23 cellular contexts compared by ENCODE assay signal in genomic region chr7:73839743-73840714, GRCh38. TPM values are rescaled to one million over a fixed set of nuclear protein-coding genes. Genes with fewer than 3 reads are reported as not detected.
DNase-seq lines count a peak whose midpoint lies in the region; TF ChIP-seq lines count a peak whose summit lies in the region.
"Had no signal": no experiment of that assay in that cellular context is flagged by ENCODE, and none has a peak within 500 bp of the region (broad histone marks: within the 10 kb centered on the region; RNA-seq: fewer than 3 reads in every experiment).

No MANE protein-coding gene starts in this region.

- WGBS in neuronal stem cell (ENCODE audit: extremely low coverage in 2 of 2, insufficient read length in 2 of 2, insufficient replicate concordance in 1 of 2), 2 donors, result no CpG with 5 or more reads among the region's 22 CpGs

- H2BK5ac ChIP-seq in neuronal stem cell (ENCODE audit: low read length), result peak overlapping the region; percentile 75

- peak overlapping the region; percentile 98 for H3K14ac ChIP-seq in neuronal stem cell (ENCODE audit: low read length)

- peak overlapping the region; percentile 76 for H3K18ac ChIP-seq in neuronal stem cell (ENCODE audit: low read length)

- peak overlapping the region; percentile 28 for H2BK120ac ChIP-seq in neuronal stem cell (ENCODE audit: low read depth, low read length)

- no peaks in the 10 kb centered on the region for H3K9me3 Mint-ChIP-seq in HFFc6
- no peaks in the 10 kb centered on the region for H3K9me3 Mint-ChIP-seq in dendritic cell treated with granulocyte-macrophage colony-stimulating factor and Interleukin-4, amounts not matched to agents 40 ng/mL and 50 ng/mL, for 4 days
- H3K9me3 Mint-ChIP-seq: naive thymus-derived CD8-positive, alpha-beta T cell; T-helper 2 cell treated with Interferon-gamma antibody and Interleukin-4, amounts not matched to agents 5 μg/mL and 100 μg/mL, for 36 hours had no signal

- intact Hi-C loops in dendritic cell treated with granulocyte-macrophage colony-stimulating factor and Interleukin-4, amounts not matched to agents 40 ng/mL and 50 ng/mL, for 4 days (cut with micrococcal nuclease), result no loop called here

- peaks cover 15% of the 10 kb centered on the region for H3K4me1 Mint-ChIP-seq in HFFc6 (ENCODE audit: low read depth)
- peaks cover 62% of the 10 kb centered on the region for H3K4me1 Mint-ChIP-seq in dendritic cell treated with granulocyte-macrophage colony-stimulating factor and Interleukin-4, amounts not matched to agents 40 ng/mL and 50 ng/mL, for 4 days (ENCODE audit: low read depth)

- H4K91ac ChIP-seq in neuronal stem cell (ENCODE audit: low read depth, low read length, poor library complexity), result no peak overlapping the region

- H2BK12ac ChIP-seq in neuronal stem cell (ENCODE audit: low read length), result peak overlapping the region; percentile 84

- no peak overlapping the region for H3K4ac ChIP-seq in neuronal stem cell (ENCODE audit: low read length)

- H3K4me2 ChIP-seq in neuronal stem cell (ENCODE audit: insufficient read depth, low read length, poor library complexity, severe bottlenecking), result no peak overlapping the region

- H3K36me3 ChIP-seq in neuronal stem cell (replicated peaks in 1 of 2; ENCODE audit: control insufficient read depth in 2 of 2, insufficient read depth in 2 of 2, low read length in 2 of 2), result no peaks in the 10 kb centered on the region
- H3K36me3 ChIP-seq: heart right ventricle, tibial artery had no signal

- no peak overlapping the region for H3K23ac ChIP-seq in neuronal stem cell (ENCODE audit: low read depth, low read length, poor library complexity)

- peaks cover 0 to 5% of the 10 kb centered on the region in 2 donors for H3K4me1 ChIP-seq in neuronal stem cell (ENCODE audit: control insufficient read depth in 2 of 2, insufficient read depth in 1 of 2, low read depth in 1 of 2, low read length in 2 of 2)

- no peak overlapping the region for H3K27ac ChIP-seq in neuronal stem cell (replicated peaks; ENCODE audit: low read length)
- H3K27ac ChIP-seq: heart right ventricle, tibial artery had no signal

- H3K9ac ChIP-seq in neuronal stem cell (ENCODE audit: low read depth, low read length, poor library complexity), result peak overlapping the region; percentile 60

- H3K27me3 Mint-ChIP-seq in HFFc6 (ENCODE audit: insufficient read depth), result peaks cover 2% of the 10 kb centered on the region; the same call in 1 of the 2 replicates
- peaks cover 25% of the 10 kb centered on the region for H3K27me3 Mint-ChIP-seq in dendritic cell treated with granulocyte-macrophage colony-stimulating factor and Interleukin-4, amounts not matched to agents 40 ng/mL and 50 ng/mL, for 4 days
- H3K27me3 Mint-ChIP-seq: naive thymus-derived CD8-positive, alpha-beta T cell had no signal

- TF ChIP-seq CTCF in HFFc6 (IDR thresholded peaks at IDR 0.05), result peak; percentile 43

- H3K4me3 Mint-ChIP-seq in HFFc6, result no peak overlapping the region
- no peak overlapping the region for H3K4me3 Mint-ChIP-seq in dendritic cell treated with granulocyte-macrophage colony-stimulating factor and Interleukin-4, amounts not matched to agents 40 ng/mL and 50 ng/mL, for 4 days
- H3K4me3 Mint-ChIP-seq: T-helper 2 cell treated with Interferon-gamma antibody and Interleukin-4, amounts not matched to agents 5 μg/mL and 100 μg/mL, for 36 hours had no signal

- peak overlapping the region; percentile 65 for H4K8ac ChIP-seq in neuronal stem cell (ENCODE audit: low read depth, low read length)

- H3K4me3 ChIP-seq in neuronal stem cell (ENCODE audit: low read length in 2 of 2), result no peak overlapping the region
- H3K4me3 ChIP-seq: heart right ventricle, tibial artery had no signal

- H3K36me3 Mint-ChIP-seq in HFFc6 (ENCODE audit: low read depth), result no peaks in the 10 kb centered on the region
- H3K36me3 Mint-ChIP-seq in dendritic cell treated with granulocyte-macrophage colony-stimulating factor and Interleukin-4, amounts not matched to agents 40 ng/mL and 50 ng/mL, for 4 days (ENCODE audit: low read depth), result peaks cover 34% of the 10 kb centered on the region
- H3K36me3 Mint-ChIP-seq: naive thymus-derived CD8-positive, alpha-beta T cell had no signal

- no peaks in the 10 kb centered on the region for H3K27me3 ChIP-seq in neuronal stem cell (ENCODE audit: control insufficient read depth in 3 of 3, insufficient read depth in 3 of 3, low read depth in 1 of 3, low read length in 3 of 3)

- no peak overlapping the region for H3K27ac Mint-ChIP-seq in HFFc6
- H3K27ac Mint-ChIP-seq in dendritic cell treated with granulocyte-macrophage colony-stimulating factor and Interleukin-4, amounts not matched to agents 40 ng/mL and 50 ng/mL, for 4 days, result peak overlapping the region; percentile 85

- peak; percentile 35 for DNase-seq in DMS53 (lab: John Stamatoyannopoulos, UW)
- DNase-seq in DMS53 treated with DMSO at 0.1 percent for 48 hours (lab: John Stamatoyannopoulos, UW; ENCODE audit: unreplicated experiment), result no peak
- no peak for DNase-seq in HFFc6
- DNase-seq in neuronal stem cell (ENCODE audit: low spot score), result no peak
- no peak for DNase-seq in stimulated activated CD8-positive, alpha-beta memory T cell treated with anti-CD3 and anti-CD28 coated beads, Interleukin-4, amount 100 ng/mL, for 48 hours
- DNase-seq in stimulated activated CD4-positive, alpha-beta T cell treated with anti-CD3 and anti-CD28 coated beads, Interleukin-2, amount 100 ng/mL, for 24 hours, result no peak
- no peak for DNase-seq in medulla oblongata (ENCODE audit: extremely low spot score)
- DNase-seq: activated CD4-positive, alpha-beta T cell treated with anti-CD3 and anti-CD28 coated beads for 4 hours; activated T-cell treated with anti-CD3 and anti-CD28 coated beads, Interleukin-2, amount 50 U/mL, for 1 hour; COR-L47; erythroblast; heart right ventricle; NCI-H1930; NCI-H69; stimulated activated CD4-positive, alpha-beta T cell treated with anti-CD3 and anti-CD28 coated beads, Interleukin-2, amount 100 ng/mL, for 48 hours; tibial artery had no signal

- H2BK15ac ChIP-seq in neuronal stem cell (ENCODE audit: low read length), result peak overlapping the region; percentile 49

- H2AK5ac ChIP-seq in neuronal stem cell (ENCODE audit: low read depth, low read length), result peak overlapping the region; percentile 92

- H3K9me3 ChIP-seq in neuronal stem cell (replicated peaks in 1 of 2; ENCODE audit: control insufficient read depth in 2 of 2, insufficient read depth in 1 of 2, low read depth in 1 of 2, low read length in 2 of 2), result no peaks in the 10 kb centered on the region
- H3K9me3 ChIP-seq: heart right ventricle, tibial artery had no signal

- H3K79me1 ChIP-seq in neuronal stem cell (ENCODE audit: low read depth, low read length), result no peaks in the 10 kb centered on the region

- H2AFZ ChIP-seq in neuronal stem cell (ENCODE audit: low read length), result no peak overlapping the region

RNA-seq across cellular contexts. Expression of gene METTL27, which starts 2.3 kb away (rescaled TPM):
- 1 to 10 TPM; 3.9 to 7.2 (median 6.0) TPM for total RNA-seq in HFFc6 (2021; fragmentation: NEBNext Ultra II Directional; extraction: Animal tissue kit (Norgen Biotek cat#: 25700))
- polyA plus RNA-seq in neuronal stem cell (2013, experiment 1 of 2), result 2.8 TPM
- polyA plus RNA-seq in neuronal stem cell (2013, experiment 2 of 2), result 3.3 TPM

RNA-seq across cellular contexts. Expression of gene CLDN4, which starts 9.2 kb away (rescaled TPM):
- total RNA-seq in HFFc6 (2021; fragmentation: NEBNext Ultra II Directional; extraction: Animal tissue kit (Norgen Biotek cat#: 25700)), result under 1 TPM; 0.05 to 0.47 (median 0.32) TPM
- polyA plus RNA-seq in neuronal stem cell (2013, experiment 1 of 2), result 4.1 TPM
- 4.0 TPM for polyA plus RNA-seq in neuronal stem cell (2013, experiment 2 of 2)
- polyA plus RNA-seq: right cardiac atrium had no signal

RNA-seq across cellular contexts. Expression of gene TMEM270, which starts 20.9 kb away (rescaled TPM):
- total RNA-seq in HFFc6 (2021; fragmentation: NEBNext Ultra II Directional; extraction: Animal tissue kit (Norgen Biotek cat#: 25700)), result not detected
- polyA plus RNA-seq in neuronal stem cell (2013, experiment 1 of 2), result not detected
- polyA plus RNA-seq in neuronal stem cell (2013, experiment 2 of 2), result 0.04 TPM
- total RNA-seq: heart right ventricle; left lobe of liver; LHCN-M2; naive thymus-derived CD8-positive, alpha-beta T cell; right cardiac atrium; RPMI7951 had no signal
- polyA plus RNA-seq: heart right ventricle; naive thymus-derived CD8-positive, alpha-beta T cell; right cardiac atrium had no signal
